In genomic region chr2:12513339-12513738, GRCh38 we compare ENCODE assay signal across 25 cellular contexts.
DNase-seq lines count a peak whose midpoint lies in the region; ATAC-seq and TF ChIP-seq lines count a peak whose summit lies in the region.
"Had no signal": no experiment of that assay in that cellular context is flagged by ENCODE, and none has a peak within 500 bp of the region (broad histone marks: within the 10 kb centered on the region; RNA-seq: fewer than 3 reads in every experiment).

No MANE protein-coding gene starts in this region.

- H3K27me3 Mint-ChIP-seq in activated CD8-positive, alpha-beta memory T cell treated with anti-CD3 and anti-CD28 coated beads, Interleukin-2, amount 10 ng/mL, durations not matched to agents 7 days and 5 days: peaks cover 2% of the 10 kb centered on the region
- H3K27me3 Mint-ChIP-seq in T-helper 2 cell treated with Interferon-gamma antibody and Interleukin-4, amounts not matched to agents 5 μg/mL and 100 μg/mL, for 36 hours (ENCODE audit: low read depth): no peaks in the 10 kb centered on the region

- H3K27ac Mint-ChIP-seq in activated CD8-positive, alpha-beta memory T cell treated with anti-CD3 and anti-CD28 coated beads, Interleukin-2, amount 10 ng/mL, durations not matched to agents 7 days and 5 days: peak overlapping the region; percentile 28
- H3K27ac Mint-ChIP-seq in T-helper 2 cell treated with Interferon-gamma antibody and Interleukin-4, amounts not matched to agents 5 μg/mL and 100 μg/mL, for 36 hours: peak overlapping the region; percentile 22
- H3K27ac Mint-ChIP-seq: mesothelial cell of epicardium, nephron had no signal

- no peak for TF ChIP-seq POLR2A in prostate gland (IDR thresholded peaks at IDR 0.05)

- H3K4me1 Mint-ChIP-seq in activated CD8-positive, alpha-beta memory T cell treated with anti-CD3 and anti-CD28 coated beads, Interleukin-2, amount 10 ng/mL, durations not matched to agents 7 days and 5 days: peaks cover 33% of the 10 kb centered on the region
- peaks cover 55% of the 10 kb centered on the region for H3K4me1 Mint-ChIP-seq in T-helper 2 cell treated with Interferon-gamma antibody and Interleukin-4, amounts not matched to agents 5 μg/mL and 100 μg/mL, for 36 hours (ENCODE audit: low read depth)
- H3K4me1 Mint-ChIP-seq: nephron had no signal

- H3K4me2 ChIP-seq in DND-41 (ENCODE audit: insufficient read depth, low read length) (no peak overlapping the region), osteoblast (ENCODE audit: insufficient read depth, low read length) (no peak overlapping the region)
- H3K4me2 ChIP-seq: BLaER1 had no signal

- TF ChIP-seq CTCF in DND-41 (IDR thresholded peaks at IDR 0.05; ENCODE audit: borderline replicate concordance, extremely low read depth, low read length, poor library complexity, severe bottlenecking): no peak
- no peak for TF ChIP-seq CTCF in osteoblast (IDR thresholded peaks at IDR 0.05; ENCODE audit: extremely low read depth, low read depth, low read length)
- no peak for TF ChIP-seq CTCF in prostate gland (IDR thresholded peaks at IDR 0.05)

- no peak for DNase-seq in activated CD8-positive, alpha-beta memory T cell treated with anti-CD3 and anti-CD28 coated beads, Interleukin-2, amount 10 ng/mL, durations not matched to agents 7 days and 5 days
- DNase-seq in activated CD8-positive, alpha-beta memory T cell treated with anti-CD3 and anti-CD28 coated beads, Interleukin-2, amount 50 U/mL, for 48 hours: no peak
- peak; percentile 32 for DNase-seq in DND-41
- no peak for DNase-seq in T-helper 2 cell treated with Interferon-gamma antibody and Interleukin-4, amounts not matched to agents 5 μg/mL and 100 μg/mL, for 36 hours (ENCODE audit: low spot score)
- no peak for DNase-seq in osteoblast (ENCODE audit: insufficient read length, low spot score, missing footprints)
- DNase-seq in prostate gland (ENCODE audit: low spot score): no peak
- DNase-seq: activated CD4-positive, CD25-positive, alpha-beta regulatory T cell treated with anti-CD3 and anti-CD28 coated beads, Interleukin-2, amount 50 U/mL, for 72 hours; activated CD8-positive, alpha-beta memory T cell treated with anti-CD3 and anti-CD28 coated beads, Interleukin-2, amount 50 U/mL, for 4 hours; amygdala; colonic mucosa; DMS 273 treated with DMSO at 0.1 percent for 48 hours; effector memory CD4-positive, alpha-beta T cell; foreskin keratinocyte; KBM-7; NCI-H1436; ovary; Right ventricle myocardium superior; stimulated activated CD4-positive, alpha-beta T cell treated with anti-CD3 and anti-CD28 coated beads, Interleukin-4, amount 100 ng/mL, for 1 hour had no signal

- H3K4me3 ChIP-seq in DND-41 (ENCODE audit: low read depth in 1 of 2, low read length in 2 of 2): no peak overlapping the region
- H3K4me3 ChIP-seq in osteoblast (ENCODE audit: insufficient read depth, low read length): no peak overlapping the region
- no peak overlapping the region for H3K4me3 ChIP-seq in prostate gland
- H3K4me3 ChIP-seq: BLaER1, colonic mucosa, ovary, right atrium auricular region had no signal

- peak overlapping the region; percentile 48; the same call in 1 of the 2 replicates for H2AFZ ChIP-seq in DND-41 (ENCODE audit: low read depth, low read length)
- peak overlapping the region; percentile 51 for H2AFZ ChIP-seq in osteoblast (ENCODE audit: low read length)

- peaks cover 14% of the 10 kb centered on the region for H3K36me3 Mint-ChIP-seq in activated CD8-positive, alpha-beta memory T cell treated with anti-CD3 and anti-CD28 coated beads, Interleukin-2, amount 10 ng/mL, durations not matched to agents 7 days and 5 days
- peaks cover 44% of the 10 kb centered on the region for H3K36me3 Mint-ChIP-seq in T-helper 2 cell treated with Interferon-gamma antibody and Interleukin-4, amounts not matched to agents 5 μg/mL and 100 μg/mL, for 36 hours (ENCODE audit: low read depth)
- H3K36me3 Mint-ChIP-seq: mesothelial cell of epicardium had no signal

- CTCF ChIA-PET in activated CD8-positive, alpha-beta memory T cell treated with anti-CD3 and anti-CD28 coated beads, Interleukin-2, amount 10 ng/mL, durations not matched to agents 7 days and 5 days (lab: Charles Lee): no interaction called here

- H3K79me2 ChIP-seq in DND-41 (ENCODE audit: insufficient read depth, low read length): no peaks in the 10 kb centered on the region
- no peaks in the 10 kb centered on the region for H3K79me2 ChIP-seq in osteoblast (ENCODE audit: insufficient read depth, low read length)

- peaks cover 6% of the 10 kb centered on the region for H3K9me3 Mint-ChIP-seq in activated CD8-positive, alpha-beta memory T cell treated with anti-CD3 and anti-CD28 coated beads, Interleukin-2, amount 10 ng/mL, durations not matched to agents 7 days and 5 days (ENCODE audit: low read depth)
- peaks cover 37% of the 10 kb centered on the region for H3K9me3 Mint-ChIP-seq in T-helper 2 cell treated with Interferon-gamma antibody and Interleukin-4, amounts not matched to agents 5 μg/mL and 100 μg/mL, for 36 hours

- no peaks in the 10 kb centered on the region for H3K9me3 ChIP-seq in DND-41 (ENCODE audit: insufficient read depth, low read length, severe bottlenecking)
- H3K9me3 ChIP-seq in osteoblast (ENCODE audit: low read depth, low read length): no peaks in the 10 kb centered on the region
- no peaks in the 10 kb centered on the region for H3K9me3 ChIP-seq in prostate gland
- H3K9me3 ChIP-seq: BLaER1, colonic mucosa, ovary, right atrium auricular region had no signal

- peak overlapping the region; percentile 58 for H3K27ac ChIP-seq in DND-41 (ENCODE audit: low read length)
- no peak overlapping the region for H3K27ac ChIP-seq in osteoblast (ENCODE audit: low read depth, low read length)
- no peak overlapping the region for H3K27ac ChIP-seq in prostate gland
- H3K27ac ChIP-seq: BLaER1, colonic mucosa, foreskin keratinocyte, ovary, right atrium auricular region had no signal

- peaks cover 29% of the 10 kb centered on the region for H3K4me1 ChIP-seq in DND-41 (ENCODE audit: insufficient read depth, low read length)
- H3K4me1 ChIP-seq in osteoblast (ENCODE audit: insufficient read depth, low read length): no peaks in the 10 kb centered on the region
- H3K4me1 ChIP-seq in prostate gland (replicated peaks): no peaks in the 10 kb centered on the region
- H3K4me1 ChIP-seq: BLaER1, colonic mucosa, right atrium auricular region had no signal

- H3K27me3 ChIP-seq in DND-41 (ENCODE audit: insufficient read depth, low read length, poor library complexity) (no peaks in the 10 kb centered on the region), osteoblast (ENCODE audit: insufficient read depth, low read length) (no peaks in the 10 kb centered on the region), prostate gland (replicated peaks; ENCODE audit: insufficient read depth) (no peaks in the 10 kb centered on the region)
- H3K27me3 ChIP-seq: BLaER1, colonic mucosa, foreskin keratinocyte, ovary, right atrium auricular region had no signal

- intact Hi-C loops in prostate gland (cut with DNase I): no loop called here

- no peak overlapping the region for H3K4me3 Mint-ChIP-seq in activated CD8-positive, alpha-beta memory T cell treated with anti-CD3 and anti-CD28 coated beads, Interleukin-2, amount 10 ng/mL, durations not matched to agents 7 days and 5 days
- H3K4me3 Mint-ChIP-seq in T-helper 2 cell treated with Interferon-gamma antibody and Interleukin-4, amounts not matched to agents 5 μg/mL and 100 μg/mL, for 36 hours: peak overlapping the region; percentile 42
- H3K4me3 Mint-ChIP-seq: mesothelial cell of epicardium, nephron had no signal

- WGBS in prostate gland: 88% methylated on average over 1 of the region's 1 CpG

- H4K20me1 ChIP-seq in DND-41 (ENCODE audit: insufficient read depth, low read length): no peaks in the 10 kb centered on the region
- H4K20me1 ChIP-seq in osteoblast (ENCODE audit: insufficient read depth, low read length): no peaks in the 10 kb centered on the region
- H4K20me1 ChIP-seq: BLaER1 had no signal

- no peak overlapping the region for H3K9ac ChIP-seq in DND-41 (ENCODE audit: low read depth, low read length)
- H3K9ac ChIP-seq: BLaER1 had no signal

- ATAC-seq in activated CD8-positive, alpha-beta memory T cell treated with anti-CD3 and anti-CD28 coated beads, Interleukin-2, amount 10 ng/mL, durations not matched to agents 7 days and 5 days: no peak
- ATAC-seq in DND-41 (ENCODE audit: insufficient read depth, low read depth) (0 out of 3 replicates have a peak, but pooled peaks have one; percentile 30), HG02588 (IDR thresholded peaks at IDR 0.05; ENCODE audit: unreplicated experiment) (no peak), GM18858 (IDR thresholded peaks at IDR 0.05; ENCODE audit: unreplicated experiment) (no peak)
- ATAC-seq: esophagus mucosa, foreskin keratinocyte had no signal

- H3K36me3 ChIP-seq in DND-41 (ENCODE audit: insufficient read depth, low read length) (no peaks in the 10 kb centered on the region), osteoblast (ENCODE audit: insufficient read depth, low read length) (no peaks in the 10 kb centered on the region), prostate gland (no peaks in the 10 kb centered on the region)
- H3K36me3 ChIP-seq: BLaER1, colonic mucosa, ovary, right atrium auricular region had no signal
